In the genomic region with DNA sequence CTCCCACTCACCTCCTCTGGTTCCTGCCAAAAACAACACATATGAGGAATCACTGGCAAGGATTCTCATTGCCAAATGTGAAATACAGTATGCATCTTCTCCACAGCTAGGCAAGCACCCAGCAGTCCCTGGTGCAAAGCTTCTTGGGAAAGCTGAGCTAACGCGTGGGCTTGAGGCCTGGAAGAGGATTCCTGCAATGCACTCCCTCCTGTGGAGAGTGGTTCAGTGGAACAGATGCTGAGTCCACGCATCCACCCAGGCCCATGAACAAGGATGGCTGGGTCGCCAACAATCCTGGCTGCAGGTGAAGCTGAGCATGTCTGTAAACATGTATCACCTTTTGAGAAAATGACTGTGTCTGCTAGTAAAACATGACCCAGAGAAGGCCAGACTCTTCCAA, we compare ENCODE assay signal across 21 cellular contexts.
"Had no signal": no experiment of that assay in that cellular context is flagged by ENCODE, and none has a peak within 500 bp of the region (broad histone marks: within the 10 kb centered on the region; RNA-seq: fewer than 3 reads in every experiment).

No MANE protein-coding gene starts in this region.

- DNase-seq: activated CD4-positive, alpha-beta memory T cell treated with anti-CD3 and anti-CD28 coated beads, Interleukin-2, amount 10 ng/mL, durations not matched to agents 7 days and 5 days; activated CD4-positive, alpha-beta T cell treated with anti-CD3 and anti-CD28 coated beads for 36 hours; activated CD4-positive, alpha-beta T cell treated with anti-CD3 and anti-CD28 coated beads, Interleukin-2, amount 50 U/mL, for 1 hour; activated CD8-positive, alpha-beta memory T cell treated with anti-CD3 and anti-CD28 coated beads, Interleukin-2, amount 50 U/mL, for 48 hours; activated naive CD4-positive, alpha-beta T cell treated with anti-CD3 and anti-CD28 coated beads, Interleukin-2, amount 50 U/mL, for 16 hours; activated naive CD8-positive, alpha-beta T cell treated with anti-CD3 and anti-CD28 coated beads, Interleukin-2, amount 10 ng/mL, durations not matched to agents 7 days and 5 days; activated T-cell treated with anti-CD3 and anti-CD28 coated beads, Interleukin-2, amount 50 U/mL, for 1 hour; adrenal gland; MM.1S; NCI-H1105 treated with DMSO at 0.1 percent for 48 hours; NCI-H146; NCI-H187 treated with DMSO at 0.1 percent for 48 hours; NCI-H2081 treated with DMSO at 0.1 percent for 48 hours; NCI-H2171; NCI-H226; NCI-H510A; Peyer's patch; Right ventricle myocardium superior; SJCRH30; SK-N-SH; T-helper 1 cell had no signal

- H3K4me3 ChIP-seq: adrenal gland, Peyer's patch, SJCRH30 had no signal
